Comparison of ENCODE assay signal across 35 cellular contexts in genomic region chr11:77153276-77154185, GRCh38. TPM values are rescaled to one million over a fixed set of nuclear protein-coding genes. Genes with fewer than 3 reads are reported as not detected.
DNase-seq lines count a peak whose midpoint lies in the region; ATAC-seq, FAIRE-seq and TF ChIP-seq lines count a peak whose summit lies in the region.
"Had no signal": no experiment of that assay in that cellular context is flagged by ENCODE, and none has a peak within 500 bp of the region (broad histone marks: within the 10 kb centered on the region; RNA-seq: fewer than 3 reads in every experiment).

No MANE protein-coding gene starts in this region.

- H3K9ac ChIP-seq in Loucy (ENCODE audit: low read depth, low read length, poor library complexity, severe bottlenecking), result peak overlapping the region; percentile 45
- no peak overlapping the region for H3K9ac ChIP-seq in kidney (ENCODE audit: low read length in 2 of 2)

- H3F3A ChIP-seq in Loucy (ENCODE audit: low read depth), result no peaks in the 10 kb centered on the region

- H3K27ac Mint-ChIP-seq in activated naive CD4-positive, alpha-beta T cell treated with anti-CD3 and anti-CD28 coated beads, Interleukin-2, amount 50 U/mL, for 72 hours, result peak overlapping the region; percentile 64 to 69
- H3K27ac Mint-ChIP-seq in stimulated activated naive B cell treated with anti-CD40 and anti-IgM and Interleukin-4, amounts not matched to agents 10 μg/mL and 1 μg/mL and 100 μg/mL, for 72 hours, result peak overlapping the region; percentile 86
- H3K27ac Mint-ChIP-seq: endodermal cell, memory B cell, progenitor cell of endocrine pancreas had no signal

- TF ChIP-seq CTCF in Loucy (conservative IDR thresholded peaks at IDR 0.05; ENCODE audit: low read length), result no peak
- TF ChIP-seq CTCF in kidney (IDR thresholded peaks at IDR 0.05; ENCODE audit: borderline replicate concordance, extremely low read depth, insufficient read depth), result no peak
- no peak for TF ChIP-seq CTCF in tibial artery (IDR thresholded peaks at IDR 0.05)

- H3K36me3 Mint-ChIP-seq in activated naive CD4-positive, alpha-beta T cell treated with anti-CD3 and anti-CD28 coated beads, Interleukin-2, amount 50 U/mL, for 72 hours, result no peaks in the 10 kb centered on the region
- peaks cover 0 to 1% of the 10 kb centered on the region in 2 donors for H3K36me3 Mint-ChIP-seq in stimulated activated naive B cell treated with anti-CD40 and anti-IgM and Interleukin-4, amounts not matched to agents 10 μg/mL and 1 μg/mL and 100 μg/mL, for 72 hours
- H3K36me3 Mint-ChIP-seq: memory B cell, T-cell had no signal

- H3K9me3 Mint-ChIP-seq in activated naive CD4-positive, alpha-beta T cell treated with anti-CD3 and anti-CD28 coated beads, Interleukin-2, amount 50 U/mL, for 72 hours, result no peaks in the 10 kb centered on the region
- H3K9me3 Mint-ChIP-seq in stimulated activated naive B cell treated with anti-CD40 and anti-IgM and Interleukin-4, amounts not matched to agents 10 μg/mL and 1 μg/mL and 100 μg/mL, for 72 hours, result no peaks in the 10 kb centered on the region
- H3K9me3 Mint-ChIP-seq: activated T-cell treated with anti-CD3 and anti-CD28 coated beads, Interleukin-2, amount 50 U/mL, for 24 hours; endodermal cell; memory B cell; T-cell had no signal

- intact Hi-C loops in kidney (cut with DNase I), result no loop called here
- intact Hi-C loops in tibial artery (cut with DNase I; ENCODE audit: low total_unique reads), result no loop called here

- H3K9me3 ChIP-seq in Loucy (ENCODE audit: insufficient read depth, low read depth, low read length), result no peaks in the 10 kb centered on the region
- no peaks in the 10 kb centered on the region for H3K9me3 ChIP-seq in kidney (ENCODE audit: control insufficient read depth in 1 of 2, low read length in 2 of 2)
- no peaks in the 10 kb centered on the region for H3K9me3 ChIP-seq in tibial artery
- H3K9me3 ChIP-seq: neutrophil, Peyer's patch, SJSA1, upper lobe of left lung had no signal

- peak overlapping the region; percentile 49 to 66 for H3K4me3 Mint-ChIP-seq in stimulated activated naive B cell treated with anti-CD40 and anti-IgM and Interleukin-4, amounts not matched to agents 10 μg/mL and 1 μg/mL and 100 μg/mL, for 72 hours
- H3K4me3 Mint-ChIP-seq: activated T-cell treated with anti-CD3 and anti-CD28 coated beads, Interleukin-2, amount 50 U/mL, for 24 hours; endodermal cell; memory B cell had no signal

- H4K20me1 ChIP-seq in Loucy (ENCODE audit: insufficient read depth, low read length, poor library complexity, severe bottlenecking), result no peaks in the 10 kb centered on the region

- peak overlapping the region; percentile 54 for H3K4me2 ChIP-seq in Loucy (ENCODE audit: low read depth, low read length, poor library complexity, severe bottlenecking)

- no peak for ATAC-seq in activated naive CD4-positive, alpha-beta T cell treated with anti-CD3 and anti-CD28 coated beads, Interleukin-2, amount 50 U/mL, for 72 hours
- ATAC-seq in stimulated activated naive B cell treated with anti-CD40 and anti-IgM and Interleukin-4, amounts not matched to agents 10 μg/mL and 1 μg/mL and 100 μg/mL, for 72 hours (replicated peaks), result peak; percentile 8 to 35
- no peak for ATAC-seq in HG03469 (IDR thresholded peaks at IDR 0.05; ENCODE audit: unreplicated experiment)
- ATAC-seq: activated CD4-positive, CD25-positive, alpha-beta regulatory T cell treated with anti-CD3 and anti-CD28 coated beads, Interleukin-2, amount 50 U/mL, for 24 hours; esophagus mucosa; foreskin keratinocyte; GM12878; T-cell had no signal

- H3K79me2 ChIP-seq in Loucy (ENCODE audit: insufficient read depth, low read length), result no peaks in the 10 kb centered on the region

- H3K4me3 ChIP-seq in Loucy (ENCODE audit: low read length, poor library complexity, severe bottlenecking), result no peak overlapping the region
- no peak overlapping the region for H3K4me3 ChIP-seq in kidney (ENCODE audit: low read length in 2 of 2)
- no peak overlapping the region for H3K4me3 ChIP-seq in tibial artery
- H3K4me3 ChIP-seq: cardiac muscle cell, GM12878, Peyer's patch, SJSA1, upper lobe of left lung had no signal

- H3K27me3 Mint-ChIP-seq in stimulated activated naive B cell treated with anti-CD40 and anti-IgM and Interleukin-4, amounts not matched to agents 10 μg/mL and 1 μg/mL and 100 μg/mL, for 72 hours, result peaks cover 10 to 22% of the 10 kb centered on the region in 2 donors
- H3K27me3 Mint-ChIP-seq: activated T-cell treated with anti-CD3 and anti-CD28 coated beads, Interleukin-2, amount 50 U/mL, for 24 hours; T-cell had no signal

- H3K27ac ChIP-seq in kidney (ENCODE audit: low read depth in 2 of 2, low read length in 2 of 2) (no peak overlapping the region), tibial artery (no peak overlapping the region)
- H3K27ac ChIP-seq: C4-2B, cardiac muscle cell, foreskin keratinocyte, neutrophil, Peyer's patch, SJSA1, upper lobe of left lung had no signal

- no peaks in the 10 kb centered on the region for H3K9me2 ChIP-seq in Loucy (replicated peaks; ENCODE audit: low read depth, low read length)

- peaks cover 28 to 37% of the 10 kb centered on the region in 2 donors for H3K4me1 Mint-ChIP-seq in stimulated activated naive B cell treated with anti-CD40 and anti-IgM and Interleukin-4, amounts not matched to agents 10 μg/mL and 1 μg/mL and 100 μg/mL, for 72 hours
- H3K4me1 Mint-ChIP-seq: memory B cell had no signal

- H3K27me3 ChIP-seq in Loucy (ENCODE audit: insufficient read depth, low read length, poor library complexity, severe bottlenecking) (no peaks in the 10 kb centered on the region), tibial artery (no peaks in the 10 kb centered on the region)
- H3K27me3 ChIP-seq: cardiac muscle cell, Peyer's patch, SJSA1, upper lobe of left lung had no signal

- no peak for DNase-seq in activated naive CD4-positive, alpha-beta T cell treated with anti-CD3 and anti-CD28 coated beads, Interleukin-2, amount 50 U/mL, for 72 hours (ENCODE audit: low spot score in 2 of 2)
- DNase-seq in activated naive CD4-positive, alpha-beta T cell treated with Interleukin-2 at 50 U/mL for 16 hours, result no peak
- DNase-seq in kidney, result peak; percentile 64
- DNase-seq in stimulated activated naive B cell treated with anti-CD40 and anti-IgM and Interleukin-4, amounts not matched to agents 10 μg/mL and 1 μg/mL and 100 μg/mL, for 72 hours, result no peak
- no peak for DNase-seq in tibial artery
- no peak for DNase-seq in KG1 (lab: John Stamatoyannopoulos, UW)
- DNase-seq: ACHN; activated naive CD4-positive, alpha-beta T cell treated with anti-CD3 and anti-CD28 coated beads, Interleukin-2, amount 50 U/mL, for 16 hours; activated T-cell treated with anti-CD3 and anti-CD28 coated beads, Interleukin-2, amount 50 U/mL, for 24 hours; endodermal cell; foreskin keratinocyte; HCEC 1CT; NCI-H1436; NCI-H2081 treated with DMSO at 0.1 percent for 48 hours; NCI-H226; Peyer's patch; stimulated activated CD4-positive, alpha-beta T cell treated with anti-CD3 and anti-CD28 coated beads, Interleukin-15, amount 100 ng/mL, for 24 hours; T-cell had no signal

- H3K4me1 ChIP-seq in Loucy (ENCODE audit: insufficient read depth, low read length, poor library complexity, severe bottlenecking) (peaks cover 74% of the 10 kb centered on the region), kidney (ENCODE audit: control insufficient read depth in 1 of 2, insufficient read depth in 1 of 2, low read depth in 1 of 2, low read length in 2 of 2) (peaks cover 8 to 14% of the 10 kb centered on the region in 2 donors), tibial artery (peaks cover 0 to 18% (median 12%) of the 10 kb centered on the region in 4 donors)
- H3K4me1 ChIP-seq: foreskin keratinocyte, SJSA1 had no signal

- FAIRE-seq in kidney (lab: Jason Lieb, UNC), result no peak
- FAIRE-seq: D721Med, GM12878, HTR-8/SVneo, TTC549 had no signal

- H2AFZ ChIP-seq in Loucy (ENCODE audit: low read length), result no peak overlapping the region

- H3K36me3 ChIP-seq in Loucy (ENCODE audit: insufficient read depth, low read length) (no peaks in the 10 kb centered on the region), kidney (ENCODE audit: control insufficient read depth in 1 of 2, insufficient read depth in 2 of 2, low read length in 2 of 2) (no peaks in the 10 kb centered on the region), tibial artery (no peaks in the 10 kb centered on the region)
- H3K36me3 ChIP-seq: cardiac muscle cell, neutrophil, Peyer's patch, SJSA1, upper lobe of left lung had no signal

RNA-seq across cellular contexts. Expression of gene MYO7A, which starts 25.5 kb away (rescaled TPM):
- total RNA-seq in activated naive CD4-positive, alpha-beta T cell treated with anti-CD3 and anti-CD28 coated beads, Interleukin-2, amount 50 U/mL, for 72 hours, result under 1 TPM in 1 of 2 donors, not detected in 1; 0.32 TPM
- total RNA-seq in kidney, result 10.7 TPM
- polyA plus RNA-seq in kidney (ENCODE audit: insufficient read depth, low read depth, low replicate concordance), result 6.1 TPM
- total RNA-seq: SJSA1 had no signal

RNA-seq across cellular contexts. Expression of gene OMP, which starts 50.9 kb away (rescaled TPM):
- not detected for total RNA-seq in activated naive CD4-positive, alpha-beta T cell treated with anti-CD3 and anti-CD28 coated beads, Interleukin-2, amount 50 U/mL, for 72 hours
- 1.8 TPM for total RNA-seq in kidney
- polyA plus RNA-seq in kidney (ENCODE audit: insufficient read depth, low read depth, low replicate concordance), result not detected
- total RNA-seq: cardiac muscle cell, Daoy, esophagus mucosa, foreskin keratinocyte, GM12878, progenitor cell of endocrine pancreas, SJSA1 had no signal
- polyA plus RNA-seq: aorta, cardiac muscle cell, foreskin keratinocyte, GM12878 had no signal

Comparison
In these comparisons a context has a peak if more than half of its experiments do, and no peak if none do; other contexts are left out.
1. ATAC-seq: peak in stimulated activated naive B cell treated with anti-CD40 and anti-IgM and Interleukin-4, amounts not matched to agents 10 μg/mL and 1 μg/mL and 100 μg/mL, for 72 hours (2 of 2); none in activated naive CD4-positive, alpha-beta T cell treated with anti-CD3 and anti-CD28 coated beads, Interleukin-2, amount 50 U/mL, for 72 hours (0 of 2) and HG03469 (single experiment).